ENCODE assay signal across 5 cellular contexts in the genomic region with DNA sequence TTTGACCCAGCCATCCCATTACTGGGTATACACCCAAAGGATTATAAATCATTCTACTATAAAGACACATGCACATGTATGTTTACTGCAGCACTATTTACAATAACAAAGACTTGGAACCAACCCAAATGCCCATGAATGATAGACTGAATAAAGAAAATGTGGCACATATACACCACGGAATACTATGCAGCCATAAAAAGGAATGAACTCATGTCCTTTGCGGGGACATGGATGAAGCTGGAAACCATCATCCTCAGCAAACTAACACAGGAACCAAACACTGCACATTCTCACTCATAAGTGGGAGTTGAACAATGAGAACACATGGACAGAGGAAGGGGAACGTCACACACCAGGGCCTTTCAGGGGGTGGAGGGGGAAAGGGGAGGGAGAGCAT. TPM values are rescaled to one million over a fixed set of nuclear protein-coding genes. Genes with fewer than 3 reads are reported as not detected.
"Had no signal": no experiment of that assay in that cellular context is flagged by ENCODE, and none has a peak within 500 bp of the region (broad histone marks: within the 10 kb centered on the region; RNA-seq: fewer than 3 reads in every experiment).

No MANE protein-coding gene starts in this region.

RNA-seq across cellular contexts. Expression of a gene that starts 22.6 kb away (rescaled TPM):
- total RNA-seq: IMR-90 had no signal
- polyA plus RNA-seq: HepG2, IMR-90 had no signal

RNA-seq across cellular contexts. Expression of a gene that starts 28.8 kb away (rescaled TPM):
- total RNA-seq: HepG2, HT-29, HT1080, IMR-90 had no signal
- polyA plus RNA-seq: HepG2, IgD-negative memory B cell, IMR-90 had no signal
